1 cellular context compared by ENCODE assay signal in genomic region chr11:20029193-20029592, GRCh38.
TF ChIP-seq lines count a peak whose summit lies in the region.

No MANE protein-coding gene starts in this region.

TF ChIP-seq in H1, 55 proteins besides CTCF, POLR2A, EP300 and RAD21:
- no peak for TF ChIP-seq MAFK (IDR thresholded peaks at IDR 0.05; ENCODE audit: low read depth, low read length)
- TF ChIP-seq MAX (IDR thresholded peaks at IDR 0.05), result no peak
- no peak for TF ChIP-seq TEAD4 (IDR thresholded peaks at IDR 0.05; ENCODE audit: low read depth, low read length)
- no peak for TF ChIP-seq EGR1 (IDR thresholded peaks at IDR 0.05; ENCODE audit: borderline replicate concordance, low read depth, low read length)
- no peak for TF ChIP-seq NANOG (IDR thresholded peaks at IDR 0.05; ENCODE audit: insufficient read depth, low read depth, low read length, poor library complexity, severe bottlenecking)
- TF ChIP-seq KDM4A (IDR thresholded peaks at IDR 0.05; ENCODE audit: low read depth, low read length, severe bottlenecking), result no peak
- no peak for TF ChIP-seq GTF2F1 (IDR thresholded peaks at IDR 0.05; ENCODE audit: borderline replicate concordance, low read depth, low read length)
- no peak for TF ChIP-seq RXRA (IDR thresholded peaks at IDR 0.05; ENCODE audit: insufficient read depth, low read depth, low read length)
- no peak for TF ChIP-seq SIRT6 (IDR thresholded peaks at IDR 0.05; ENCODE audit: low read length)
- no peak for TF ChIP-seq CBX8 (IDR thresholded peaks at IDR 0.05; ENCODE audit: borderline replicate concordance, low read depth, low read length)
- no peak for TF ChIP-seq ZNF274 (IDR thresholded peaks at IDR 0.05; ENCODE audit: borderline replicate concordance, extremely low read depth, low read length)
- TF ChIP-seq NRF1 (IDR thresholded peaks at IDR 0.05; ENCODE audit: low read depth, low read length), result no peak
- no peak for TF ChIP-seq CBX5 (IDR thresholded peaks at IDR 0.05; ENCODE audit: low read depth, low read length)
- no peak for TF ChIP-seq BCL11A (IDR thresholded peaks at IDR 0.05; ENCODE audit: low read depth in 2 of 2, low read length in 2 of 2)
- no peak for TF ChIP-seq SIN3A (conservative IDR thresholded peaks at IDR 0.05 in 1 of 2, IDR thresholded peaks at IDR 0.05 in 1 of 2; ENCODE audit: low read depth in 1 of 2, low read length in 2 of 2)
- TF ChIP-seq POLR2AphosphoS5 (IDR thresholded peaks at IDR 0.05; ENCODE audit: low read depth, low read length), result no peak
- TF ChIP-seq SP4 (IDR thresholded peaks at IDR 0.05; ENCODE audit: low read length), result no peak
- no peak for TF ChIP-seq BACH1 (IDR thresholded peaks at IDR 0.05; ENCODE audit: low read length)
- no peak for TF ChIP-seq SAP30 (IDR thresholded peaks at IDR 0.05; ENCODE audit: insufficient read depth, insufficient replicate concordance, low read length)
- TF ChIP-seq USF2 (IDR thresholded peaks at IDR 0.05; ENCODE audit: low read length), result no peak
